Comparison of ENCODE assay signal across 8 cellular contexts in genomic region chr1:205211839-205212241, GRCh38. TPM values are rescaled to one million over a fixed set of nuclear protein-coding genes. Genes with fewer than 3 reads are reported as not detected.
DNase-seq lines count a peak whose midpoint lies in the region; ATAC-seq and TF ChIP-seq lines count a peak whose summit lies in the region.

No MANE protein-coding gene starts in this region.

- H3K27ac ChIP-seq in naive thymus-derived CD4-positive, alpha-beta T cell (ENCODE audit: low read depth, low read length), result peak overlapping the region; percentile 87
- H3K27ac ChIP-seq in foreskin keratinocyte, result no peak overlapping the region

- POLR2A ChIA-PET in naive thymus-derived CD4-positive, alpha-beta T cell (lab: Charles Lee), result interaction anchor here (0.9 to 3.0 kb wide), 4 partner anchors 12 to 92 kb away, joined by 4 to 30 read pairs (median 8); partner anchors contain the start of genes RBBP5 and TMCC2

- peaks cover 0 to 5% (median 0%) of the 10 kb centered on the region in 5 donors for H3K36me3 Mint-ChIP-seq in naive thymus-derived CD4-positive, alpha-beta T cell

- peaks cover 0 to 4% (median 0%) of the 10 kb centered on the region in 5 donors for H3K27me3 Mint-ChIP-seq in naive thymus-derived CD4-positive, alpha-beta T cell

- H3K9me3 ChIP-seq in BE2C, result no peaks in the 10 kb centered on the region
- H3K9me3 ChIP-seq in naive thymus-derived CD4-positive, alpha-beta T cell (ENCODE audit: control insufficient read depth in 2 of 3, low read length in 3 of 3), result no peaks in the 10 kb centered on the region

- DNase-seq in BE2C (no peak), Kasumi-1 (lab: John Stamatoyannopoulos, UW) (peak; percentile 86 to 88), cardiac fibroblast (ENCODE audit: low read depth in 2 of 2) (no peak), 8988T (no peak), NCI-H2029 (lab: John Stamatoyannopoulos, UW) (no peak), foreskin keratinocyte (no peak)
- DNase-seq in naive thymus-derived CD4-positive, alpha-beta T cell, result no peak

- H3K27ac Mint-ChIP-seq in naive thymus-derived CD4-positive, alpha-beta T cell, result peak overlapping the region; percentile 95 to 99 (median 98)

- CTCF ChIA-PET in naive thymus-derived CD4-positive, alpha-beta T cell (lab: Charles Lee), result interaction anchor here (0.7 kb wide), 1 partner anchor 121 kb away, joined by 3 read pairs; no protein-coding TSS in a partner anchor

- H3K36me3 ChIP-seq in BE2C, result no peaks in the 10 kb centered on the region
- peaks cover 0 to 8% (median 0%) of the 10 kb centered on the region in 3 experiments for H3K36me3 ChIP-seq in naive thymus-derived CD4-positive, alpha-beta T cell (ENCODE audit: control insufficient read depth in 2 of 3, insufficient read depth in 3 of 3, low read length in 3 of 3)

- H3K4me1 Mint-ChIP-seq in naive thymus-derived CD4-positive, alpha-beta T cell, result peaks cover 12 to 63% (median 51%) of the 10 kb centered on the region in 7 donors

- intact Hi-C loops in naive thymus-derived CD4-positive, alpha-beta T cell (cut with micrococcal nuclease), result loop anchor here (1.0 to 10.0 kb wide), 16 partner anchors 13 to 1415 kb away; partner anchors contain the start of genes TMCC2 (in 2 of the 2), MDM4 (in 1 of the 2), NUAK2 (in 1 of the 2) and NUCKS1 (in 1 of the 2)

- ATAC-seq in GM21367 (IDR thresholded peaks at IDR 0.05; ENCODE audit: unreplicated experiment), result peak; percentile 24
- ATAC-seq in naive thymus-derived CD4-positive, alpha-beta T cell, result peak; percentile 51
- no peak for ATAC-seq in foreskin keratinocyte

- H3K27me3 ChIP-seq in BE2C, result no peaks in the 10 kb centered on the region
- H3K27me3 ChIP-seq in naive thymus-derived CD4-positive, alpha-beta T cell (ENCODE audit: control insufficient read depth in 2 of 2, insufficient read depth in 2 of 2, low read length in 2 of 2), result no peaks in the 10 kb centered on the region
- H3K27me3 ChIP-seq in foreskin keratinocyte, result no peaks in the 10 kb centered on the region

- H3K9me3 Mint-ChIP-seq in naive thymus-derived CD4-positive, alpha-beta T cell, result peaks cover 0 to 3% (median 0%) of the 10 kb centered on the region in 11 donors

- H3K4me1 ChIP-seq in BE2C (no peaks in the 10 kb centered on the region), foreskin keratinocyte (no peaks in the 10 kb centered on the region)
- H3K4me1 ChIP-seq in naive thymus-derived CD4-positive, alpha-beta T cell (ENCODE audit: control insufficient read depth in 2 of 2, insufficient read depth in 2 of 2, low read length in 2 of 2), result peaks cover 8% of the 10 kb centered on the region in 2 donors

- TF ChIP-seq CTCF in BE2C (IDR thresholded peaks at IDR 0.05; ENCODE audit: low read depth, low read length) (no peak), cardiac fibroblast (IDR thresholded peaks at IDR 0.05; ENCODE audit: low read depth, low read length) (no peak), foreskin keratinocyte (conservative IDR thresholded peaks at IDR 0.05) (no peak)

- peak overlapping the region; percentile 89 to 98 (median 96) for H3K4me3 Mint-ChIP-seq in naive thymus-derived CD4-positive, alpha-beta T cell

- H3K4me3 ChIP-seq in BE2C (ENCODE audit: low read depth, low read length) (peak overlapping the region; percentile 92), cardiac fibroblast (replicated peaks in 1 of 2; ENCODE audit: low read depth in 2 of 2, low read length in 2 of 2) (peak overlapping the region; percentile 91)
- peak overlapping the region; percentile 75 for H3K4me3 ChIP-seq in naive thymus-derived CD4-positive, alpha-beta T cell (ENCODE audit: low read length)

RNA-seq across cellular contexts. Expression of gene DSTYK, which starts 0.3 kb away (rescaled TPM):
- polyA plus RNA-seq in BE2C (2012; ENCODE audit: insufficient read depth, insufficient read length, low read depth), result 2.7 TPM
- 10 to 100 TPM; 11.3 to 18.5 (median 15.2) TPM for total RNA-seq in naive thymus-derived CD4-positive, alpha-beta T cell
- polyA plus RNA-seq in naive thymus-derived CD4-positive, alpha-beta T cell, result 1 to 10 TPM; 6.4 to 9.5 TPM
- total RNA-seq in foreskin keratinocyte, result 8.2 and 8.8 TPM in 2 replicates
- 2.4 and 2.9 TPM in 2 replicates for polyA plus RNA-seq in foreskin keratinocyte

RNA-seq across cellular contexts. Expression of gene TMCC2, which starts 15.9 kb away (rescaled TPM):
- 48.8 TPM for polyA plus RNA-seq in BE2C (2012; ENCODE audit: insufficient read depth, insufficient read length, low read depth)
- 1 to 10 TPM; 1.1 to 3.6 (median 1.8) TPM for total RNA-seq in naive thymus-derived CD4-positive, alpha-beta T cell
- polyA plus RNA-seq in naive thymus-derived CD4-positive, alpha-beta T cell, result under 1 TPM; 0.30 to 0.38 TPM
- total RNA-seq in foreskin keratinocyte, result 1.7 and 1.8 TPM in 2 replicates
- 1.4 and 1.5 TPM in 2 replicates for polyA plus RNA-seq in foreskin keratinocyte

Comparison
In these comparisons a context has a peak if more than half of its experiments do, and no peak if none do; other contexts are left out.
1. DNase-seq: peak in Kasumi-1 (2 of 2); none in BE2C (single experiment), cardiac fibroblast (0 of 2), naive thymus-derived CD4-positive, alpha-beta T cell (0 of 9), 8988T (single experiment), NCI-H2029 (single experiment) and foreskin keratinocyte (0 of 2).
2. Peak in every context shown above with its lines, with median percentiles within 50 percentile points of each other: H3K4me3 ChIP-seq.